23 cellular contexts compared by ENCODE assay signal in the genomic region with DNA sequence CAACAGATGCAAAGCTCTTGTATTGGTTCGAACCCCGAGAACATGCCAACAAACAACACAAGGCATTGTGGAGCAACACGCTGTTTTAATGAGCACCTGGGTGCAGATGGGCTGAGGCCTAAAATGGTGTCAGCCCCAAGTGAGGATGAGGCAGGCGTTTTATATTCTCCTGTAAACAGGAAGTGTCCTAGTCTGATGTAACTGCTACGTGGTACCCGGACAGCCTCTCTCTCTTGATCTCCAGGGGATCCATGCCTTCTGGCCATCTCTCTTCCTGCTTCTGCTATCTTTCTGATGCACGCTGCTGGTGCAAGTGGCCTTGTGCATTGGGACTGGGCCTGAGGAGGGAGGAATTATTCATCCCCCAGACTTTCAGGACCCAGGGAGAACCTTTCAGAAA. TPM values are rescaled to one million over a fixed set of nuclear protein-coding genes. Genes with fewer than 3 reads are reported as not detected.
DNase-seq lines count a peak whose midpoint lies in the region; ATAC-seq, FAIRE-seq and TF ChIP-seq lines count a peak whose summit lies in the region.
"Had no signal": no experiment of that assay in that cellular context is flagged by ENCODE, and none has a peak within 500 bp of the region (broad histone marks: within the 10 kb centered on the region; RNA-seq: fewer than 3 reads in every experiment).

No MANE protein-coding gene starts in this region.

- TF ChIP-seq RAD21 in K562 (CRISPR knock-in tag; conservative IDR thresholded peaks at IDR 0.05 in 1 of 2, IDR thresholded peaks at IDR 0.05 in 1 of 2): no peak

- H2AFZ ChIP-seq in OCI-LY7 (ENCODE audit: low read length) (peak overlapping the region; percentile 61; the same call in 1 of the 2 replicates), K562 (ENCODE audit: low read depth, low read length) (peak overlapping the region; percentile 57)

- in situ Hi-C loops in K562 (cut with MboI): no loop called here

- H3K9me1 ChIP-seq in K562 (ENCODE audit: control insufficient read depth, insufficient read depth, low read length): no peaks in the 10 kb centered on the region

- no peaks in the 10 kb centered on the region for H3K4me1 Mint-ChIP-seq in glutamatergic neuron (ENCODE audit: low read depth, unreplicated experiment)
- no peaks in the 10 kb centered on the region for H3K4me1 Mint-ChIP-seq in T-helper 17 cell
- H3K4me1 Mint-ChIP-seq: CD4-positive, alpha-beta memory T cell; IgD-negative memory B cell had no signal

- H3K9me3 ChIP-seq in OCI-LY7 (ENCODE audit: low read length): no peaks in the 10 kb centered on the region
- no peaks in the 10 kb centered on the region for H3K9me3 ChIP-seq in K562 (replicated peaks; ENCODE audit: control insufficient read depth, insufficient read depth, low read depth, low read length)
- H3K9me3 ChIP-seq in testis: no peaks in the 10 kb centered on the region
- H3K9me3 ChIP-seq in T-helper 17 cell (ENCODE audit: control insufficient read depth, low read length, poor library complexity, severe bottlenecking): no peaks in the 10 kb centered on the region

- H3K4me3 ChIP-seq in OCI-LY7 (ENCODE audit: low read depth, low read length, poor library complexity, severe bottlenecking): no peak overlapping the region
- H3K4me3 ChIP-seq in K562: no peak overlapping the region
- H3K4me3 ChIP-seq in testis: no peak overlapping the region

- TF ChIP-seq CTCF in OCI-LY7 (conservative IDR thresholded peaks at IDR 0.05; ENCODE audit: low read length) (no peak), K562 (IDR thresholded peaks at IDR 0.05 in 2 of 3, conservative IDR thresholded peaks at IDR 0.05 in 1 of 3; ENCODE audit: insufficient read depth in 2 of 3, low read depth in 1 of 3, low read length in 3 of 3) (no peak), glutamatergic neuron (IDR thresholded peaks at IDR 0.05; ENCODE audit: partially characterized antibody, unreplicated experiment) (no peak), testis (IDR thresholded peaks at IDR 0.05) (no peak)

- no peak overlapping the region for H3K9ac ChIP-seq in K562 (ENCODE audit: insufficient read depth in 1 of 2, low read depth in 2 of 2, low read length in 2 of 2)

- H3K27ac ChIP-seq in OCI-LY7 (ENCODE audit: low read depth, low read length, poor library complexity, severe bottlenecking) (no peak overlapping the region), K562 (ENCODE audit: extremely low read depth, low read depth, low read length) (no peak overlapping the region; the same call in 2 of the 3 replicates), testis (no peak overlapping the region)
- H3K27ac ChIP-seq: C4-2B had no signal

- peaks cover 2% of the 10 kb centered on the region for H3K9me3 Mint-ChIP-seq in glutamatergic neuron (ENCODE audit: unreplicated experiment)

- no peaks in the 10 kb centered on the region for H3K79me2 ChIP-seq in OCI-LY7 (ENCODE audit: insufficient read depth, low read depth, low read length)
- no peaks in the 10 kb centered on the region for H3K79me2 ChIP-seq in K562 (ENCODE audit: control insufficient read depth, insufficient read depth, low read length)

- ATAC-seq in K562 (peak; percentile 80), T-helper 17 cell (no peak)
- ATAC-seq: HCT116 had no signal

- H4K20me1 ChIP-seq in OCI-LY7 (ENCODE audit: insufficient read depth, low read length): no peaks in the 10 kb centered on the region
- no peaks in the 10 kb centered on the region for H4K20me1 ChIP-seq in K562 (replicated peaks; ENCODE audit: control insufficient read depth, insufficient read depth, low read length)

- peak overlapping the region; percentile 23 for H3K27ac Mint-ChIP-seq in glutamatergic neuron (ENCODE audit: unreplicated experiment)
- no peak overlapping the region for H3K27ac Mint-ChIP-seq in T-helper 17 cell
- H3K27ac Mint-ChIP-seq: CD4-positive, alpha-beta memory T cell had no signal

- H3K4me1 ChIP-seq in OCI-LY7 (ENCODE audit: insufficient read depth, low read length, poor library complexity, severe bottlenecking): no peaks in the 10 kb centered on the region
- H3K4me1 ChIP-seq in K562 (replicated peaks in 1 of 2; ENCODE audit: control insufficient read depth in 2 of 2, insufficient read depth in 2 of 2, low read length in 2 of 2): no peaks in the 10 kb centered on the region; a peak in 2 of 5 replicates
- no peaks in the 10 kb centered on the region for H3K4me1 ChIP-seq in testis

- TF ChIP-seq POLR2A in K562 (conservative IDR thresholded peaks at IDR 0.05) (no peak), testis (IDR thresholded peaks at IDR 0.05) (no peak)

- H3K27me3 Mint-ChIP-seq in glutamatergic neuron (ENCODE audit: unreplicated experiment) (no peaks in the 10 kb centered on the region), T-helper 17 cell (peaks cover 9% of the 10 kb centered on the region)

- no peak overlapping the region for H3K4me2 ChIP-seq in OCI-LY7 (ENCODE audit: low read length)
- peak overlapping the region; percentile 22; the same call in 1 of the 2 replicates for H3K4me2 ChIP-seq in K562 (ENCODE audit: insufficient read depth, low read length)

- H3K36me3 Mint-ChIP-seq in glutamatergic neuron (ENCODE audit: unreplicated experiment): peaks cover 4% of the 10 kb centered on the region
- H3K36me3 Mint-ChIP-seq in T-helper 17 cell (ENCODE audit: low read depth): no peaks in the 10 kb centered on the region
- H3K36me3 Mint-ChIP-seq: CD4-positive, alpha-beta memory T cell; IgD-negative memory B cell had no signal

- POLR2A ChIA-PET in OCI-LY7 (lab: Charles Lee) (no interaction called here), K562 (lab: Yijun Ruan, JAX) (no interaction called here)

- DNase-seq in CMK (ENCODE audit: low read depth): peak; percentile 92
- no peak for DNase-seq in OCI-LY7 (ENCODE audit: low spot score)
- peak in 1 of 4 experiments; percentile 20 for DNase-seq in K562 (ENCODE audit: extremely low read depth in 1 of 4, low spot score in 3 of 4)
- no peak for DNase-seq in glutamatergic neuron
- DNase-seq in NCI-H1694 treated with DMSO at 0.1 percent for 48 hours (lab: John Stamatoyannopoulos, UW): no peak
- no peak for DNase-seq in testis
- no peak for DNase-seq in NCI-H2029 (lab: John Stamatoyannopoulos, UW)
- DNase-seq in T-helper 17 cell: no peak
- DNase-seq: ACHN; CD4-positive, alpha-beta memory T cell; COR-L47; DMS153; DMS79 treated with DMSO at 0.1 percent for 48 hours; EL had no signal

- H3K36me3 ChIP-seq in OCI-LY7 (ENCODE audit: insufficient read depth, low read length) (no peaks in the 10 kb centered on the region), K562 (ENCODE audit: control insufficient read depth, insufficient read depth, low read length) (no peaks in the 10 kb centered on the region), testis (ENCODE audit: low read depth, missing control alignments) (no peaks in the 10 kb centered on the region)

- BruUV-seq in OCI-LY7 (replicated peaks; lab: Mats Ljungman, UMichigan) (no TSS peak), K562 (replicated peaks; lab: Mats Ljungman, UMichigan) (no TSS peak)

- no peaks in the 10 kb centered on the region for H3K9me2 ChIP-seq in OCI-LY7 (ENCODE audit: insufficient read depth, low read length)

- 16% methylated on average over 7 of the region's 7 CpGs for WGBS in K562 (ENCODE audit: insufficient coverage, low coverage, missing lambda C conversion rate)
- 77 to 79% methylated on average over 7 of the region's 7 CpGs for WGBS in testis, 2 donors

- TF ChIP-seq EP300 in K562 (IDR thresholded peaks at IDR 0.05; ENCODE audit: low read length): no peak

- H3K27me3 ChIP-seq in K562 (ENCODE audit: control insufficient read depth in 2 of 2, insufficient read depth in 2 of 2, low read length in 2 of 2) (peaks cover 0 to 5% of the 10 kb centered on the region in 2 experiments; a peak in 1 of 5 replicates), testis (no peaks in the 10 kb centered on the region)

- H3K4me3 Mint-ChIP-seq in glutamatergic neuron (ENCODE audit: unreplicated experiment) (no peak overlapping the region), T-helper 17 cell (no peak overlapping the region)
- H3K4me3 Mint-ChIP-seq: CD4-positive, alpha-beta memory T cell; IgD-negative memory B cell had no signal

- CTCF ChIA-PET in OCI-LY7 (lab: Charles Lee; ENCODE audit: unreplicated experiment) (no interaction called here), K562 (lab: Yijun Ruan, JAX; ENCODE audit: low intra/inter-chr PET ratio) (no interaction called here)

- intact Hi-C loops in OCI-LY7 (cut with micrococcal nuclease; ENCODE audit: unreplicated experiment) (no loop called here), K562 (cut with micrococcal nuclease) (no loop called here), testis (cut with DNase I; ENCODE audit: low total_unique reads) (no loop called here)

- no peak for FAIRE-seq in K562 (lab: Jason Lieb, UNC)
- FAIRE-seq: D721Med, G401.6, GM12891, H54 had no signal

RNA-seq across cellular contexts. Expression of a gene that starts 19.4 kb away (rescaled TPM):
- total RNA-seq in OCI-LY7 (2014; rRNA removed; shearing (Covaris generic)): not detected in 2 replicates
- total RNA-seq in OCI-LY7 (2022): not detected in 2 replicates
- total RNA-seq in K562 (2011; cell fraction: chromatin; rRNA removed; ENCODE audit: low replicate concordance): not detected in 2 replicates
- not detected in 2 replicates for total RNA-seq in K562 (2011; cell fraction: nucleolus; rRNA removed)
- not detected in 2 replicates for total RNA-seq in K562 (2011; cell fraction: nucleoplasm; rRNA removed)
- not detected in 2 replicates for total RNA-seq in K562 (2014; rRNA removed)
- total RNA-seq in K562 (2014; rRNA removed; fragmentation: Illumina TruSeq; extraction: Trizol): not detected in 2 replicates
- not detected in 2 replicates for total RNA-seq in K562 (2015; rRNA removed; fragmentation: Illumina TruSeq; extraction: Trizol)
- not detected in 2 replicates for total RNA-seq in K562 (2021)
- polyA plus RNA-seq in K562 (2011; rRNA removed): not detected in 2 replicates
- polyA plus RNA-seq in K562 (2011; cell fraction: cytosol; rRNA removed): not detected in 2 replicates
- not detected in 2 replicates for polyA plus RNA-seq in K562 (2011; cell fraction: nucleus; rRNA removed)
- polyA plus RNA-seq in K562 (2012): 0.03 TPM in 1 of 2 replicates, not detected in the other
- polyA plus RNA-seq in K562 (2014; fragmentation: Illumina TruSeq; extraction: Trizol): not detected in 2 replicates
- under 1 TPM in 1 of 2 experiments, not detected in 1; 0.01 TPM for polyA plus RNA-seq in K562 (2014; fragmentation: Nextera tagmentation; extraction: Ambion mirVana)
- polyA plus RNA-seq in K562 (2014; rRNA removed): not detected in 2 replicates
- not detected in 2 replicates for polyA minus RNA-seq in K562 (2011; rRNA and poly(A)+ RNA removed)
- not detected in 2 replicates for polyA minus RNA-seq in K562 (2011; cell fraction: cytosol; rRNA and poly(A)+ RNA removed)
- polyA minus RNA-seq in K562 (2011; cell fraction: nucleus; rRNA and poly(A)+ RNA removed): not detected in 2 replicates
- total RNA-seq in glutamatergic neuron (ENCODE audit: unreplicated experiment): 2.0 TPM
- total RNA-seq in testis: under 1 TPM; 0.31 to 0.50 TPM
- 0.26 TPM for polyA plus RNA-seq in testis (ENCODE audit: insufficient read depth, low read depth, low replicate concordance)
- not detected for total RNA-seq in T-helper 17 cell
- total RNA-seq: A172; CD4-positive, alpha-beta memory T cell; HT1080 had no signal
- polyA plus RNA-seq: CD4-positive, alpha-beta memory T cell had no signal
